Comparison of ENCODE assay signal across 23 cellular contexts in genomic region chr19:43790587-43790986, GRCh38. TPM values are rescaled to one million over a fixed set of nuclear protein-coding genes. Genes with fewer than 3 reads are reported as not detected.
"Had no signal": no experiment of that assay in that cellular context is flagged by ENCODE, and none has a peak within 500 bp of the region (broad histone marks: within the 10 kb centered on the region; RNA-seq: fewer than 3 reads in every experiment).

No MANE protein-coding gene starts in this region.

- H3K4me1 ChIP-seq: adrenal gland, breast epithelium, lower lobe of right lung, pancreas had no signal

- DNase-seq: activated B cell treated with CpG ODN at 0.5 μM for 24 hours; activated CD4-positive, alpha-beta memory T cell treated with anti-CD3 and anti-CD28 coated beads for 36 hours; activated CD4-positive, alpha-beta T cell treated with anti-CD3 and anti-CD28 coated beads for 4 hours; activated gamma-delta T cell treated with Interleukin-2 at 50 U/mL for 16 hours; activated T-cell treated with anti-CD3 and anti-CD28 coated beads for 4 hours; adrenal gland; cortex of kidney; erythroblast; foreskin melanocyte; glutamatergic neuron; hippocampal formation; lower lobe of right lung; pancreas; stimulated activated CD4-positive, alpha-beta T cell treated with anti-CD3 and anti-CD28 coated beads, Interleukin-4, amount 100 ng/mL, for 4 hours; stimulated activated naive CD4-positive, alpha-beta T cell had no signal

- H3K4me3 Mint-ChIP-seq: activated B cell treated with CpG ODN at 0.5 μM for 24 hours; activated CD4-positive, alpha-beta memory T cell treated with anti-CD3 and anti-CD28 coated beads for 36 hours; activated T-helper 1 cell treated with anti-CD3 and anti-CD28 coated beads, Interleukin-12 subunit alpha, Interleukin-12 subunit beta, Interleukin-2, Interleukin-4 antibody, amounts not matched to agents 30 ng/mL and 10 ng/mL and 1 ng/mL, durations not matched to agents 14 hours and 24 hours and 36 hours; natural killer cell treated with Interleukin-12 subunit alpha and Interleukin-12 subunit beta and Interleukin-15 and Interleukin-18, amount 100 ng/mL, for 72 hours had no signal

- H3K4me2 ChIP-seq: smooth muscle cell had no signal

- H3K9me3 ChIP-seq: adrenal gland, breast epithelium, lower lobe of right lung, neutrophil, pancreas had no signal

- ATAC-seq: activated naive CD4-positive, alpha-beta T cell treated with anti-CD3 and anti-CD28 coated beads, Interleukin-2, amount 50 U/mL, for 72 hours; lower lobe of right lung; natural killer cell treated with Interleukin-12 subunit alpha and Interleukin-12 subunit beta and Interleukin-15 and Interleukin-18, amount 100 ng/mL, for 72 hours; pancreas; sciatic nerve had no signal

- H3K36me3 ChIP-seq: adrenal gland, breast epithelium, lower lobe of right lung, neutrophil, pancreas had no signal

- H3K27me3 ChIP-seq: breast epithelium, pancreas had no signal

- H3K27ac ChIP-seq: adrenal gland, breast epithelium, lower lobe of right lung, neutrophil, pancreas had no signal

- H3K4me3 ChIP-seq: adrenal gland, breast epithelium, lower lobe of right lung, pancreas, smooth muscle cell had no signal

- H3K36me3 Mint-ChIP-seq: activated CD4-positive, alpha-beta memory T cell treated with anti-CD3 and anti-CD28 coated beads for 36 hours; activated naive CD4-positive, alpha-beta T cell treated with anti-CD3 and anti-CD28 coated beads, Interleukin-2, amount 50 U/mL, for 72 hours; natural killer cell treated with Interleukin-12 subunit alpha and Interleukin-12 subunit beta and Interleukin-15 and Interleukin-18, amount 100 ng/mL, for 72 hours had no signal

- H3K27ac Mint-ChIP-seq: activated B cell treated with CpG ODN at 0.5 μM for 24 hours; activated CD4-positive, alpha-beta memory T cell treated with anti-CD3 and anti-CD28 coated beads for 36 hours; activated naive CD4-positive, alpha-beta T cell treated with anti-CD3 and anti-CD28 coated beads, Interleukin-2, amount 50 U/mL, for 72 hours; activated T-helper 1 cell treated with anti-CD3 and anti-CD28 coated beads, Interleukin-12 subunit alpha, Interleukin-12 subunit beta, Interleukin-2, Interleukin-4 antibody, amounts not matched to agents 30 ng/mL and 10 ng/mL and 1 ng/mL, durations not matched to agents 14 hours and 24 hours and 36 hours; natural killer cell treated with Interleukin-12 subunit alpha and Interleukin-12 subunit beta and Interleukin-15 and Interleukin-18, amount 100 ng/mL, for 72 hours had no signal

- H3K9me3 Mint-ChIP-seq: activated B cell treated with CpG ODN at 0.5 μM for 24 hours; activated CD4-positive, alpha-beta memory T cell treated with anti-CD3 and anti-CD28 coated beads for 36 hours; activated naive CD4-positive, alpha-beta T cell treated with anti-CD3 and anti-CD28 coated beads, Interleukin-2, amount 50 U/mL, for 72 hours; natural killer cell treated with Interleukin-12 subunit alpha and Interleukin-12 subunit beta and Interleukin-15 and Interleukin-18, amount 100 ng/mL, for 72 hours had no signal

RNA-seq across cellular contexts. Expression of gene LYPD5, which starts 11.7 kb away (rescaled TPM):
- total RNA-seq: activated T-helper 1 cell treated with anti-CD3 and anti-CD28 coated beads, Interleukin-12 subunit alpha, Interleukin-12 subunit beta, Interleukin-2, Interleukin-4 antibody, amounts not matched to agents 30 ng/mL and 10 ng/mL and 1 ng/mL, durations not matched to agents 14 hours and 24 hours and 36 hours; astrocyte had no signal
